8 cellular contexts compared by ENCODE assay signal in the genomic region with DNA sequence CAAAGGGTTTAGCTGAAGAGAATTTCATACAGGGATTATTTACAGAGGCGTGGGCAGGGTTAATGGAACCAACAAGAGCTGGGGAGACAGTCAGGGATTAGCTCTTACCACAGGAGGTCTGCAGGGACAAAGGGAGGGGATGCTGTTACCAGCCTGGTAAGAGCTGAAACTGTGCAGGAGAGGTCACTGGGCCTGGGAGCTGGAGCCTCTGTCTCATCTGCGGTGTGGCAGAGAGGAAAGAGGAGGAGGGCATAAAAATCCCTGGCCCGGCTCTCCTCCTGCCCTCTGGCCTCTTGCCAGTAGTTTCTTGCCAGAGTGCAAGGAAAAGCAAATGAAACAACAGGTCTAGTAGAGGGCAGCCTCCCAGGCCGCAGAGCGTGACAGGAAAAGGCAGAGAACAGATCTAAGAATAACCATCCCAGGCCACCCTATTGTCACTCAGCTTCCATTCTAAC. TPM values are rescaled to one million over a fixed set of nuclear protein-coding genes. Genes with fewer than 3 reads are reported as not detected.
DNase-seq lines count a peak whose midpoint lies in the region; ATAC-seq and TF ChIP-seq lines count a peak whose summit lies in the region.

No MANE protein-coding gene starts in this region.

- no peak overlapping the region for H3K4me3 Mint-ChIP-seq in activated naive CD8-positive, alpha-beta T cell treated with anti-CD3 and anti-CD28 coated beads, Interleukin-2, amount 50 U/mL, for 24 hours
- no peak overlapping the region for H3K4me3 Mint-ChIP-seq in T-cell

- POLR2A ChIA-PET in T-cell (lab: Charles Lee), result no interaction called here

- H3K4me3 ChIP-seq in body of pancreas, result no peak overlapping the region
- no peak overlapping the region for H3K4me3 ChIP-seq in lung
- H3K4me3 ChIP-seq in lower leg skin (ENCODE audit: low read depth, poor library complexity, severe bottlenecking), result no peak overlapping the region

- peak overlapping the region; percentile 16; the same call in 1 of the 2 replicates for H3K27ac ChIP-seq in C4-2B
- no peak overlapping the region for H3K27ac ChIP-seq in body of pancreas
- no peak overlapping the region for H3K27ac ChIP-seq in lung (ENCODE audit: low read depth in 1 of 2, low read length in 1 of 2)

- WGBS in body of pancreas, 2 donors, result 14 to 16% methylated on average over 5 of the region's 5 CpGs
- WGBS in lung, 2 donors, result 20 to 21% methylated on average over 5 of the region's 5 CpGs
- WGBS in lower leg skin, 2 donors, result 56 to 58% methylated on average over 5 of the region's 5 CpGs

- no peaks in the 10 kb centered on the region for H3K27me3 ChIP-seq in body of pancreas
- H3K27me3 ChIP-seq in lung (ENCODE audit: control insufficient read depth, insufficient read depth), result no peaks in the 10 kb centered on the region

- DNase-seq in NCI-H1105 treated with DMSO at 0.1 percent for 48 hours (lab: John Stamatoyannopoulos, UW) (peak; percentile 40), body of pancreas (peak; percentile 35 to 66 (median 56)), lung (ENCODE audit: low spot score) (peak; percentile 49), SIG-M5 (lab: John Stamatoyannopoulos, UW) (no peak), lower leg skin (ENCODE audit: low spot score in 2 of 2) (no peak), T-cell (no peak)
- DNase-seq in activated naive CD8-positive, alpha-beta T cell treated with anti-CD3 and anti-CD28 coated beads, Interleukin-2, amount 50 U/mL, for 24 hours, result no peak

- intact Hi-C loops in body of pancreas (cut with DNase I) (loop anchor here (10.0 kb wide), 1 partner anchor 560 kb away; no protein-coding TSS in a partner anchor), lower leg skin (cut with DNase I; ENCODE audit: low total_unique reads) (no loop called here)

- ATAC-seq in body of pancreas (peak; percentile 50), lung (ENCODE audit: insufficient read depth, low FRiP score) (peak; percentile 15), T-cell (replicated peaks in 1 of 4) (no peak)
- no peak for ATAC-seq in activated naive CD8-positive, alpha-beta T cell treated with anti-CD3 and anti-CD28 coated beads, Interleukin-2, amount 50 U/mL, for 24 hours

- no peaks in the 10 kb centered on the region for H3K36me3 ChIP-seq in body of pancreas (replicated peaks in 1 of 2; ENCODE audit: insufficient read depth in 1 of 2, low read depth in 2 of 2)
- H3K36me3 ChIP-seq in lung (ENCODE audit: control insufficient read depth in 2 of 2, insufficient read depth in 2 of 2, low read length in 2 of 2), result peaks cover 0 to 1% of the 10 kb centered on the region in 2 donors

- CTCF ChIA-PET in T-cell (lab: Charles Lee), result interaction anchor here (0.6 to 3.4 kb wide), 12 partner anchors 21 to 1744 kb away, joined by 3 to 25 read pairs (median 4); no protein-coding TSS in a partner anchor

- TF ChIP-seq POLR2A in body of pancreas (IDR thresholded peaks at IDR 0.05) (no peak), lower leg skin (IDR thresholded peaks at IDR 0.05) (no peak)

- no peak overlapping the region for H3K27ac Mint-ChIP-seq in activated naive CD8-positive, alpha-beta T cell treated with anti-CD3 and anti-CD28 coated beads, Interleukin-2, amount 50 U/mL, for 24 hours
- H3K27ac Mint-ChIP-seq in T-cell, result no peak overlapping the region

- peaks cover 8% of the 10 kb centered on the region for H3K4me1 ChIP-seq in body of pancreas
- H3K4me1 ChIP-seq in lung (ENCODE audit: control insufficient read depth in 2 of 2, insufficient read depth in 2 of 2, low read length in 2 of 2), result peaks cover 0 to 8% of the 10 kb centered on the region in 2 donors

- H3K9me3 Mint-ChIP-seq in activated naive CD8-positive, alpha-beta T cell treated with anti-CD3 and anti-CD28 coated beads, Interleukin-2, amount 50 U/mL, for 24 hours, result no peaks in the 10 kb centered on the region
- no peaks in the 10 kb centered on the region for H3K9me3 Mint-ChIP-seq in T-cell

- no peaks in the 10 kb centered on the region for H3K36me3 Mint-ChIP-seq in activated naive CD8-positive, alpha-beta T cell treated with anti-CD3 and anti-CD28 coated beads, Interleukin-2, amount 50 U/mL, for 24 hours (ENCODE audit: low read depth)
- no peaks in the 10 kb centered on the region for H3K36me3 Mint-ChIP-seq in T-cell

- H3K9me3 ChIP-seq in body of pancreas, result no peaks in the 10 kb centered on the region
- H3K9me3 ChIP-seq in lung (ENCODE audit: control insufficient read depth in 2 of 2, insufficient read depth in 1 of 2, low read length in 1 of 2), result no peaks in the 10 kb centered on the region

- no peak for TF ChIP-seq CTCF in C4-2B (conservative IDR thresholded peaks at IDR 0.05)
- TF ChIP-seq CTCF in body of pancreas (IDR thresholded peaks at IDR 0.05), result no peak
- TF ChIP-seq CTCF in lung (IDR thresholded peaks at IDR 0.05; ENCODE audit: control extremely low read depth, extremely low read depth), result no peak
- no peak for TF ChIP-seq CTCF in lower leg skin (IDR thresholded peaks at IDR 0.05)

- peaks cover 4% of the 10 kb centered on the region for H3K4me1 Mint-ChIP-seq in activated naive CD8-positive, alpha-beta T cell treated with anti-CD3 and anti-CD28 coated beads, Interleukin-2, amount 50 U/mL, for 24 hours
- peaks cover 4 to 9% (median 7%) of the 10 kb centered on the region in 3 donors for H3K4me1 Mint-ChIP-seq in T-cell

- no peaks in the 10 kb centered on the region for H3K27me3 Mint-ChIP-seq in activated naive CD8-positive, alpha-beta T cell treated with anti-CD3 and anti-CD28 coated beads, Interleukin-2, amount 50 U/mL, for 24 hours
- H3K27me3 Mint-ChIP-seq in T-cell, result peaks cover 2 to 6% of the 10 kb centered on the region in 2 donors

RNA-seq across cellular contexts. Expression of a gene that starts 18.9 kb away (rescaled TPM):
- total RNA-seq in body of pancreas (10 to 100 TPM; 10.9 to 32.6 TPM), lung (10 to 100 TPM; 12.5 to 32.6 TPM), lower leg skin (10 to 100 TPM; 10.5 to 15.9 (median 14.7) TPM), T-cell (10 to 100 TPM; 17.2 to 25.5 (median 18.9) TPM)
- 1 to 10 TPM; 6.9 to 9.3 TPM for polyA plus RNA-seq in lung

RNA-seq across cellular contexts. Expression of a gene that starts 20.2 kb away (rescaled TPM):
- 10 to 100 TPM in 1 of 2 donors, 1 to 10 TPM in 1; 8.2 to 16.6 TPM for total RNA-seq in body of pancreas
- total RNA-seq in lung, result 10 to 100 TPM in 1 of 2 donors, 1 to 10 TPM in 1; 9.6 to 16.0 TPM
- polyA plus RNA-seq in lung, result 1 to 10 TPM; 3.0 to 4.3 TPM
- 1 to 10 TPM; 1.4 to 5.5 (median 2.4) TPM for total RNA-seq in lower leg skin
- total RNA-seq in T-cell, result 1 to 10 TPM; 4.9 to 9.6 (median 6.5) TPM

Comparison
In these comparisons a context has a peak if more than half of its experiments do, and no peak if none do; other contexts are left out.
1. DNase-seq: peak in NCI-H1105 treated with DMSO at 0.1 percent for 48 hours (single experiment), body of pancreas (4 of 4) and lung (single experiment); none in activated naive CD8-positive, alpha-beta T cell treated with anti-CD3 and anti-CD28 coated beads, Interleukin-2, amount 50 U/mL, for 24 hours (single experiment), SIG-M5 (single experiment), lower leg skin (0 of 2) and T-cell (0 of 34).
2. ATAC-seq: peak in body of pancreas (single experiment) and lung (single experiment); none in activated naive CD8-positive, alpha-beta T cell treated with anti-CD3 and anti-CD28 coated beads, Interleukin-2, amount 50 U/mL, for 24 hours (single experiment) and T-cell (0 of 4).